In the genomic region with DNA sequence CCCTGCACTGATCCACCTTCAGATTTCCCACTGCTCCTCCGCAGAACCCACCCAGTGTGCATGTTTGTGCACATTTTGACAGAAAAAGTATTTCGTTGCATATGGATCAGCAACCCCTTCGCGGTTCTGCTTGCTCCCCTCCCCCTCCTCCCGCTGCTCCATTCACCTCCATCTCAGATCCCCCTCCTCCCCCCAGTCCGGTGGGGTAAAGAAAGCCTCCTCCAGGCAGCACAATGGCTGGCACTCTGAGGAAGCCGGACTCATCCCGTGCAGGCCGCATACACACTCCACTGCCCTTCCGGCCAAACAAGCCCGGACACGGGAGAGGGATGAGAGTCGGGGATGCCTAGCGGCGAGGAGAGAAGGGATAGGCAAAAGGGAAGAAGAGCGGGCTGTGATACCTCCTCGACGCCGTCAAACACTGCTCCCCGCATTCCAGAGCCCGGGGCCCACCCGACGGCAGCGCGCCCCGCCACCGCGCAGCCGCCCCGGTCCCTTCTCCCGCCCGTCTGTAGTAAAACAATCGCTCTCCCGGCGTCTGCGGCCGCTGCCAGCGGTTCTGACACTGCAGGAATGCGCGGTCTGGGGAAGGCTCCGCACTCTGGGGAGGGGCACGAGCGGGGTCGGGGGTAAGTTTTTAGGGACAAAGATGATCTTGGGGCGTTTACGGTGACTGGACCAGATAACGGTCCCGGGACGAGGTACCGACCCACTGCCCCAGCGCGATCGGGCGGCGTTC, we compare ENCODE assay signal across 8 cellular contexts. TPM values are rescaled to one million over a fixed set of nuclear protein-coding genes. Genes with fewer than 3 reads are reported as not detected.
A peak's percentile ranks its signal among the peaks of the same experiment; 100 is the strongest.
DNase-seq lines count a peak whose midpoint lies in the region; ATAC-seq and TF ChIP-seq lines count a peak whose summit lies in the region.

No MANE protein-coding gene starts in this region.

- H3K9ac ChIP-seq in HUES48 (ENCODE audit: low read depth, low read length): peak overlapping the region; percentile 62

- no peaks in the 10 kb centered on the region for H3K9me2 ChIP-seq in hepatocyte (replicated peaks; ENCODE audit: insufficient read depth)

- H3K79me2 ChIP-seq in hepatocyte: no peaks in the 10 kb centered on the region

- intact Hi-C loops in posterior vena cava (cut with DNase I): no loop called here

- TF ChIP-seq CTCF in GM10248 (IDR thresholded peaks at IDR 0.05; ENCODE audit: control extremely low read depth, extremely low read depth, low read depth, missing control alignments) (no peak), astrocyte of the spinal cord (IDR thresholded peaks at IDR 0.05; ENCODE audit: low read depth, low read length) (no peak), hepatocyte (IDR thresholded peaks at IDR 0.05; ENCODE audit: poor library complexity) (no peak)

- WGBS in hepatocyte (ENCODE audit: low lambda C conversion rate, missing lambda C conversion rate): 2% methylated on average over 34 of the region's 55 CpGs

- POLR2A ChIA-PET in GM10248 (lab: Yijun Ruan, JAX): no interaction called here

- peak overlapping the region; percentile 91 for H2AFZ ChIP-seq in hepatocyte

- H3K9me3 ChIP-seq in HUES48 (ENCODE audit: control insufficient read depth, insufficient read depth, low read length) (no peaks in the 10 kb centered on the region), hepatocyte (ENCODE audit: low read depth) (no peaks in the 10 kb centered on the region)

- CTCF ChIA-PET in GM10248 (lab: Yijun Ruan, JAX): interaction anchor here (0.9 to 1.4 kb wide), 2 partner anchors 19 to 74 kb away, joined by 3 to 4 read pairs; partner anchors contain the start of gene EI24

- H3K4me1 ChIP-seq in HUES48 (ENCODE audit: control insufficient read depth, insufficient read depth, low read length) (peaks cover 11% of the 10 kb centered on the region), hepatocyte (ENCODE audit: insufficient read depth) (no peaks in the 10 kb centered on the region)

- peaks cover 11% of the 10 kb centered on the region for H3K27me3 ChIP-seq in HUES48 (ENCODE audit: control insufficient read depth, insufficient read depth, low read length)
- peaks cover 30% of the 10 kb centered on the region for H3K27me3 ChIP-seq in hepatocyte

- H3K27ac ChIP-seq in HUES48 (ENCODE audit: low read depth, low read length): peak overlapping the region; percentile 64
- H3K27ac ChIP-seq in hepatocyte: peak overlapping the region; percentile 6

- H3K36me3 ChIP-seq in HUES48 (ENCODE audit: control insufficient read depth, insufficient read depth, low read length) (no peaks in the 10 kb centered on the region), hepatocyte (replicated peaks; ENCODE audit: insufficient read depth, low read depth) (no peaks in the 10 kb centered on the region)

- ATAC-seq in GM18868 (IDR thresholded peaks at IDR 0.05; ENCODE audit: unreplicated experiment): no peak

- H4K20me1 ChIP-seq in hepatocyte (ENCODE audit: insufficient read depth, poor library complexity, severe bottlenecking): no peaks in the 10 kb centered on the region

- DNase-seq in GM10248 (ENCODE audit: extremely low spot score) (peak; percentile 37), astrocyte of the spinal cord (ENCODE audit: low read depth, low spot score) (peak; percentile 44), hepatocyte (ENCODE audit: low spot score) (peak; percentile 47), posterior vena cava (ENCODE audit: low spot score) (peak; percentile 86), NCI-H187 treated with DMSO at 0.1 percent for 48 hours (lab: John Stamatoyannopoulos, UW) (no peak), SW 1271 (lab: John Stamatoyannopoulos, UW) (no peak)

- H3K4me2 ChIP-seq in hepatocyte: peak overlapping the region; percentile 96

- H3K4me3 ChIP-seq in HUES48 (ENCODE audit: low read depth, low read length) (peak overlapping the region; percentile 78), astrocyte of the spinal cord (ENCODE audit: low read depth, low read length) (peak overlapping the region; percentile 70), hepatocyte (peak overlapping the region; percentile 84)

- in situ Hi-C loops in astrocyte of the spinal cord (cut with HindIII; ENCODE audit: low sequenced_read_pairs): no loop called here

RNA-seq across cellular contexts. Expression of gene FEZ1, which starts 0.9 kb away (rescaled TPM):
- 11.0 and 13.2 TPM in 2 replicates for total RNA-seq in hepatocyte
- polyA plus RNA-seq in hepatocyte: 12.1 and 18.5 TPM in 2 replicates
- 10 to 100 TPM; 55.4 to 67.7 TPM for total RNA-seq in posterior vena cava

Comparison
In these comparisons a context has a peak if more than half of its experiments do, and no peak if none do; other contexts are left out.
1. DNase-seq: peak in GM10248 (single experiment), astrocyte of the spinal cord (single experiment), hepatocyte (single experiment) and posterior vena cava (single experiment); none in NCI-H187 treated with DMSO at 0.1 percent for 48 hours (single experiment) and SW 1271 (0 of 2).
2. Peak in every context shown above with its lines, with median percentiles within 50 percentile points of each other: H3K4me3 ChIP-seq.